In the genomic region with DNA sequence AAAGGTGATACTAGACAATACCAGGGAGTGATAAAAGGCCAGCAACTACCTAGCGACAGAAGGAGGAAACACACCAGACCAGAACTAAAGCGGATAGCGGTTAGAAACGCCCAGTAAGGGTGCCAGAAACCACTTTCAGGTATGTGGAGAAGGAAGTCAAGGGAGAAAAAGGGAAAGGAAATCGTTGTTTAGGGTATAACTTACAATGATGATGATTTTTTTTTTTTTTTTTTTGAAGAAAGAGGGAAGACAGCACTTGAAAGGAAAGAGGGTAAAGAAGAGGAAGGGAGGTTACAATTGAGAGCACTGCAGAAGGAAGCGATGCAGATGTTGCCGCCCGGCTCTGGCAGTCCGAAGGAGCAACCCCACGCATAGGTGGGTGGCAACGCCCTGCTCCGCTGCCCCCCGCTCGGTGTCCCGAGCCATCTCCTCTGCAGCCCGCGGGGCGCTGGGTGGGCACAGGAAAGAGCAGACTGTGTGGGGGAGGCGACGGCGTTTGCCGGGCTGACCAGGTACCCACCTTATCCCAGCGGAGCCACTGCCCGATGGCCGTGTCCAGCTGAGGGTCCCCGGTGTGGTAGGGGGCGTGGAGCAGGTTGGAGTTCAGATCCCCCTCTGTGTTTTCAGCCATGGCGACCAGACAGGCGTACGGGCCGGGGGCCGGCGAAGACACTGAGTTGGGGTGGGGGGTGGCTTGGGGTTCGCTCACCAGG, we compare ENCODE assay signal across 1 cellular context.
TF ChIP-seq lines count a peak whose summit lies in the region.

No MANE protein-coding gene starts in this region.

TF ChIP-seq in HepG2, 621 proteins besides CTCF, POLR2A, EP300 and RAD21 (continued from another document and continues in another):
- TF ChIP-seq, protein P1, sequence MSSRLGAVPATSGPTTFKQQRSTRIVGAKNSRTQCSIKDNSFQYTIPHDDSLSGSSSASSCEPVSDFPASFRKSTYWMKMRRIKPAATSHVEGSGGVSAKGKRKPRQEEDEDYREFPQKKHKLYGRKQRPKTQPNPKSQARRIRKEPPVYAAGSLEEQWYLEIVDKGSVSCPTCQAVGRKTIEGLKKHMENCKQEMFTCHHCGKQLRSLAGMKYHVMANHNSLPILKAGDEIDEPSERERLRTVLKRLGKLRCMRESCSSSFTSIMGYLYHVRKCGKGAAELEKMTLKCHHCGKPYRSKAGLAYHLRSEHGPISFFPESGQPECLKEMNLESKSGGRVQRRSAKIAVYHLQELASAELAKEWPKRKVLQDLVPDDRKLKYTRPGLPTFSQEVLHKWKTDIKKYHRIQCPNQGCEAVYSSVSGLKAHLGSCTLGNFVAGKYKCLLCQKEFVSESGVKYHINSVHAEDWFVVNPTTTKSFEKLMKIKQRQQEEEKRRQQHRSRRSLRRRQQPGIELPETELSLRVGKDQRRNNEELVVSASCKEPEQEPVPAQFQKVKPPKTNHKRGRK (CRISPR knock-in tag; IDR thresholded peaks at IDR 0.05): no peak
- no peak for TF ChIP-seq SMARCC2 (IDR thresholded peaks at IDR 0.05)
- TF ChIP-seq ZNF33A (CRISPR knock-in tag; IDR thresholded peaks at IDR 0.05; ENCODE audit: borderline replicate concordance): no peak
- TF ChIP-seq ZNF605 (CRISPR knock-in tag; IDR thresholded peaks at IDR 0.05): no peak
- TF ChIP-seq SSRP1 (CRISPR knock-in tag; IDR thresholded peaks at IDR 0.05): no peak
- no peak for TF ChIP-seq SNAI1 (CRISPR knock-in tag; IDR thresholded peaks at IDR 0.05; ENCODE audit: borderline replicate concordance)
- no peak for TF ChIP-seq HDAC6 (IDR thresholded peaks at IDR 0.05; ENCODE audit: low read depth, low read length)
- TF ChIP-seq ZFP90 (CRISPR knock-in tag; IDR thresholded peaks at IDR 0.05; ENCODE audit: borderline replicate concordance): no peak
- peak; percentile 47; the same call in 1 of the 2 replicates for TF ChIP-seq ZNF225 (CRISPR knock-in tag; IDR thresholded peaks at IDR 0.05)
- TF ChIP-seq, protein P2, sequence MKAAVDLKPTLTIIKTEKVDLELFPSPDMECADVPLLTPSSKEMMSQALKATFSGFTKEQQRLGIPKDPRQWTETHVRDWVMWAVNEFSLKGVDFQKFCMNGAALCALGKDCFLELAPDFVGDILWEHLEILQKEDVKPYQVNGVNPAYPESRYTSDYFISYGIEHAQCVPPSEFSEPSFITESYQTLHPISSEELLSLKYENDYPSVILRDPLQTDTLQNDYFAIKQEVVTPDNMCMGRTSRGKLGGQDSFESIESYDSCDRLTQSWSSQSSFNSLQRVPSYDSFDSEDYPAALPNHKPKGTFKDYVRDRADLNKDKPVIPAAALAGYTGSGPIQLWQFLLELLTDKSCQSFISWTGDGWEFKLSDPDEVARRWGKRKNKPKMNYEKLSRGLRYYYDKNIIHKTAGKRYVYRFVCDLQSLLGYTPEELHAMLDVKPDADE (CRISPR knock-in tag; IDR thresholded peaks at IDR 0.05): no peak
- TF ChIP-seq MAFG (CRISPR knock-in tag; IDR thresholded peaks at IDR 0.05): no peak
- 0 out of 2 replicates have a peak, but pooled peaks have one; percentile 24 for TF ChIP-seq UBTF (CRISPR knock-in tag; IDR thresholded peaks at IDR 0.05)
- no peak for TF ChIP-seq BHLHE40 (IDR thresholded peaks at IDR 0.05; ENCODE audit: low read length)
- no peak for TF ChIP-seq FOXC1 (CRISPR knock-in tag; IDR thresholded peaks at IDR 0.05; ENCODE audit: borderline replicate concordance)
- TF ChIP-seq, protein P3, sequence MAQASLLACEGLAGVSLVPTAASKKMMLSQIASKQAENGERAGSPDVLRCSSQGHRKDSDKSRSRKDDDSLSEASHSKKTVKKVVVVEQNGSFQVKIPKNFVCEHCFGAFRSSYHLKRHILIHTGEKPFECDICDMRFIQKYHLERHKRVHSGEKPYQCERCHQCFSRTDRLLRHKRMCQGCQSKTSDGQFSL (CRISPR knock-in tag; IDR thresholded peaks at IDR 0.05): no peak
- no peak for TF ChIP-seq ZNF34 (CRISPR knock-in tag; IDR thresholded peaks at IDR 0.05; ENCODE audit: borderline replicate concordance)
- no peak for TF ChIP-seq ZMAT5 (CRISPR knock-in tag; IDR thresholded peaks at IDR 0.05; ENCODE audit: borderline replicate concordance, low read depth)
- TF ChIP-seq ZNF781 (CRISPR knock-in tag; IDR thresholded peaks at IDR 0.05; ENCODE audit: borderline replicate concordance, not compliant biosample characterization): peak; percentile 19
- TF ChIP-seq, protein P4, sequence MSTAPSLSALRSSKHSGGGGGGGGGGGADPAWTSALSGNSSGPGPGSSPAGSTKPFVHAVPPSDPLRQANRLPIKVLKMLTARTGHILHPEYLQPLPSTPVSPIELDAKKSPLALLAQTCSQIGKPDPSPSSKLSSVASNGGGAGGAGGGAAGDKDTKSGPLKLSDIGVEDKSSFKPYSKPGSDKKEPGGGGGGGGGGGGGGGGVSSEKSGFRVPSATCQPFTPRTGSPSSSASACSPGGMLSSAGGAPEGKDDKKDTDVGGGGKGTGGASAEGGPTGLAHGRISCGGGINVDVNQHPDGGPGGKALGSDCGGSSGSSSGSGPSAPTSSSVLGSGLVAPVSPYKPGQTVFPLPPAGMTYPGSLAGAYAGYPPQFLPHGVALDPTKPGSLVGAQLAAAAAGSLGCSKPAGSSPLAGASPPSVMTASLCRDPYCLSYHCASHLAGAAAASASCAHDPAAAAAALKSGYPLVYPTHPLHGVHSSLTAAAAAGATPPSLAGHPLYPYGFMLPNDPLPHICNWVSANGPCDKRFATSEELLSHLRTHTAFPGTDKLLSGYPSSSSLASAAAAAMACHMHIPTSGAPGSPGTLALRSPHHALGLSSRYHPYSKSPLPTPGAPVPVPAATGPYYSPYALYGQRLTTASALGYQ (CRISPR knock-in tag; IDR thresholded peaks at IDR 0.05): no peak
- TF ChIP-seq, protein P5, sequence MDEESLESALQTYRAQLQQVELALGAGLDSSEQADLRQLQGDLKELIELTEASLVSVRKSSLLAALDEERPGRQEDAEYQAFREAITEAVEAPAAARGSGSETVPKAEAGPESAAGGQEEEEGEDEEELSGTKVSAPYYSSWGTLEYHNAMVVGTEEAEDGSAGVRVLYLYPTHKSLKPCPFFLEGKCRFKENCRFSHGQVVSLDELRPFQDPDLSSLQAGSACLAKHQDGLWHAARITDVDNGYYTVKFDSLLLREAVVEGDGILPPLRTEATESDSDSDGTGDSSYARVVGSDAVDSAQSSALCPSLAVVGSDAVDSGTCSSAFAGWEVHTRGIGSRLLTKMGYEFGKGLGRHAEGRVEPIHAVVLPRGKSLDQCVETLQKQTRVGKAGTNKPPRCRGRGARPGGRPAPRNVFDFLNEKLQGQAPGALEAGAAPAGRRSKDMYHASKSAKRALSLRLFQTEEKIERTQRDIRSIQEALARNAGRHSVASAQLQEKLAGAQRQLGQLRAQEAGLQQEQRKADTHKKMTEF (CRISPR knock-in tag; IDR thresholded peaks at IDR 0.05): no peak
- TF ChIP-seq, protein P6, sequence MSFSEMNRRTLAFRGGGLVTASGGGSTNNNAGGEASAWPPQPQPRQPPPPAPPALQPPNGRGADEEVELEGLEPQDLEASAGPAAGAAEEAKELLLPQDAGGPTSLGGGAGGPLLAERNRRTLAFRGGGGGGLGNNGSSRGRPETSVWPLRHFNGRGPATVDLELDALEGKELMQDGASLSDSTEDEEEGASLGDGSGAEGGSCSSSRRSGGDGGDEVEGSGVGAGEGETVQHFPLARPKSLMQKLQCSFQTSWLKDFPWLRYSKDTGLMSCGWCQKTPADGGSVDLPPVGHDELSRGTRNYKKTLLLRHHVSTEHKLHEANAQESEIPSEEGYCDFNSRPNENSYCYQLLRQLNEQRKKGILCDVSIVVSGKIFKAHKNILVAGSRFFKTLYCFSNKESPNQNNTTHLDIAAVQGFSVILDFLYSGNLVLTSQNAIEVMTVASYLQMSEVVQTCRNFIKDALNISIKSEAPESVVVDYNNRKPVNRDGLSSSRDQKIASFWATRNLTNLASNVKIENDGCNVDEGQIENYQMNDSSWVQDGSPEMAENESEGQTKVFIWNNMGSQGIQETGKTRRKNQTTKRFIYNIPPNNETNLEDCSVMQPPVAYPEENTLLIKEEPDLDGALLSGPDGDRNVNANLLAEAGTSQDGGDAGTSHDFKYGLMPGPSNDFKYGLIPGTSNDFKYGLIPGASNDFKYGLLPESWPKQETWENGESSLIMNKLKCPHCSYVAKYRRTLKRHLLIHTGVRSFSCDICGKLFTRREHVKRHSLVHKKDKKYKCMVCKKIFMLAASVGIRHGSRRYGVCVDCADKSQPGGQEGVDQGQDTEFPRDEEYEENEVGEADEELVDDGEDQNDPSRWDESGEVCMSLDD (CRISPR knock-in tag; IDR thresholded peaks at IDR 0.05; ENCODE audit: borderline replicate concordance): no peak
- TF ChIP-seq HOXA5 (CRISPR knock-in tag; IDR thresholded peaks at IDR 0.05): no peak
- TF ChIP-seq RELA (CRISPR knock-in tag; IDR thresholded peaks at IDR 0.05): no peak
- TF ChIP-seq SIN3B (IDR thresholded peaks at IDR 0.05; ENCODE audit: low read length): no peak
- no peak for TF ChIP-seq RCOR2 (CRISPR knock-in tag; IDR thresholded peaks at IDR 0.05)
- TF ChIP-seq, protein P7, sequence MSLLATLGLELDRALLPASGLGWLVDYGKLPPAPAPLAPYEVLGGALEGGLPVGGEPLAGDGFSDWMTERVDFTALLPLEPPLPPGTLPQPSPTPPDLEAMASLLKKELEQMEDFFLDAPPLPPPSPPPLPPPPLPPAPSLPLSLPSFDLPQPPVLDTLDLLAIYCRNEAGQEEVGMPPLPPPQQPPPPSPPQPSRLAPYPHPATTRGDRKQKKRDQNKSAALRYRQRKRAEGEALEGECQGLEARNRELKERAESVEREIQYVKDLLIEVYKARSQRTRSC (CRISPR knock-in tag; IDR thresholded peaks at IDR 0.05; ENCODE audit: low read depth): no peak
- TF ChIP-seq TMF1 (CRISPR knock-in tag; IDR thresholded peaks at IDR 0.05; ENCODE audit: low read depth): no peak
- TF ChIP-seq RXRA (CRISPR knock-in tag; IDR thresholded peaks at IDR 0.05): no peak
- TF ChIP-seq RBFOX2 (IDR thresholded peaks at IDR 0.05; ENCODE audit: low read depth, low read length): no peak
- TF ChIP-seq HCFC1 (IDR thresholded peaks at IDR 0.05; ENCODE audit: low read depth, low read length): no peak
- TF ChIP-seq ARID2 (CRISPR knock-in tag; IDR thresholded peaks at IDR 0.05; ENCODE audit: borderline replicate concordance): no peak
- no peak for TF ChIP-seq REL (CRISPR knock-in tag; conservative IDR thresholded peaks at IDR 0.05)
- TF ChIP-seq ZBTB2 (CRISPR knock-in tag; IDR thresholded peaks at IDR 0.05; ENCODE audit: low read depth): no peak
- TF ChIP-seq CBX1 (IDR thresholded peaks at IDR 0.05; ENCODE audit: low read depth): no peak
- TF ChIP-seq ZNF549 (CRISPR knock-in tag; IDR thresholded peaks at IDR 0.05): no peak
- no peak for TF ChIP-seq MXI1 (IDR thresholded peaks at IDR 0.05; ENCODE audit: borderline replicate concordance, low read depth, low read length)
- no peak for TF ChIP-seq ZNF547 (CRISPR knock-in tag; IDR thresholded peaks at IDR 0.05)
- TF ChIP-seq SNRNP70 (IDR thresholded peaks at IDR 0.05; ENCODE audit: low read depth, low read length): no peak
- no peak for TF ChIP-seq ZNF510 (CRISPR knock-in tag; IDR thresholded peaks at IDR 0.05; ENCODE audit: low read depth)
- TF ChIP-seq ZNF326 (CRISPR knock-in tag; IDR thresholded peaks at IDR 0.05; ENCODE audit: borderline replicate concordance): no peak
- TF ChIP-seq SALL1 (CRISPR knock-in tag; IDR thresholded peaks at IDR 0.05): no peak
- TF ChIP-seq HMG20A (CRISPR knock-in tag; IDR thresholded peaks at IDR 0.05; ENCODE audit: borderline replicate concordance): no peak
- no peak for TF ChIP-seq NCOA5 (CRISPR knock-in tag; IDR thresholded peaks at IDR 0.05)
- TF ChIP-seq, protein P8, sequence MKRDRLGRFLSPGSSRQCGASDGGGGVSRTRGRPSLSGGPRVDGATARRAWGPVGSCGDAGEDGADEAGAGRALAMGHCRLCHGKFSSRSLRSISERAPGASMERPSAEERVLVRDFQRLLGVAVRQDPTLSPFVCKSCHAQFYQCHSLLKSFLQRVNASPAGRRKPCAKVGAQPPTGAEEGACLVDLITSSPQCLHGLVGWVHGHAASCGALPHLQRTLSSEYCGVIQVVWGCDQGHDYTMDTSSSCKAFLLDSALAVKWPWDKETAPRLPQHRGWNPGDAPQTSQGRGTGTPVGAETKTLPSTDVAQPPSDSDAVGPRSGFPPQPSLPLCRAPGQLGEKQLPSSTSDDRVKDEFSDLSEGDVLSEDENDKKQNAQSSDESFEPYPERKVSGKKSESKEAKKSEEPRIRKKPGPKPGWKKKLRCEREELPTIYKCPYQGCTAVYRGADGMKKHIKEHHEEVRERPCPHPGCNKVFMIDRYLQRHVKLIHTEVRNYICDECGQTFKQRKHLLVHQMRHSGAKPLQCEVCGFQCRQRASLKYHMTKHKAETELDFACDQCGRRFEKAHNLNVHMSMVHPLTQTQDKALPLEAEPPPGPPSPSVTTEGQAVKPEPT (CRISPR knock-in tag; IDR thresholded peaks at IDR 0.05; ENCODE audit: low read depth): no peak
- no peak for TF ChIP-seq AHR (CRISPR knock-in tag; IDR thresholded peaks at IDR 0.05)
- no peak for TF ChIP-seq AGO1 (IDR thresholded peaks at IDR 0.05; ENCODE audit: low read depth, low read length, poor library complexity, severe bottlenecking)
- TF ChIP-seq DR1 (CRISPR knock-in tag; IDR thresholded peaks at IDR 0.05): no peak
